Comparison of ENCODE assay signal across 30 cellular contexts in genomic region chr6:6439778-6440177, GRCh38.
"Had no signal": no experiment of that assay in that cellular context is flagged by ENCODE, and none has a peak within 500 bp of the region (broad histone marks: within the 10 kb centered on the region; RNA-seq: fewer than 3 reads in every experiment).

No MANE protein-coding gene starts in this region.

- H3K27ac ChIP-seq: WERI-Rb-1 had no signal

- H3K4me3 ChIP-seq: MG63 had no signal

- H3K27me3 ChIP-seq: MG63 had no signal

- H3K9me3 ChIP-seq: MG63 had no signal

- ATAC-seq: activated CD8-positive, alpha-beta memory T cell treated with anti-CD3 and anti-CD28 coated beads, Interleukin-2, amount 10 ng/mL, durations not matched to agents 7 days and 5 days; activated naive CD8-positive, alpha-beta T cell treated with anti-CD3 and anti-CD28 coated beads, Interleukin-2, amount 50 U/mL, for 24 hours had no signal

- H3K36me3 ChIP-seq: MG63, WERI-Rb-1 had no signal

- DNase-seq: activated CD4-positive, alpha-beta memory T cell treated with anti-CD3 and anti-CD28 coated beads, Interleukin-2, amount 10 ng/mL, durations not matched to agents 7 days and 5 days; activated CD4-positive, alpha-beta T cell treated with anti-CD3 and anti-CD28 coated beads for 1 hour; activated CD4-positive, alpha-beta T cell treated with anti-CD3 and anti-CD28 coated beads for 48 hours; activated CD4-positive, CD25-positive, alpha-beta regulatory T cell; activated CD8-positive, alpha-beta memory T cell treated with anti-CD3 and anti-CD28 coated beads for 24 hours; activated CD8-positive, alpha-beta memory T cell treated with anti-CD3 and anti-CD28 coated beads, Interleukin-2, amount 10 ng/mL, durations not matched to agents 7 days and 5 days; activated CD8-positive, alpha-beta memory T cell treated with anti-CD3 and anti-CD28 coated beads, Interleukin-2, amount 50 U/mL, for 48 hours; activated effector memory CD4-positive, alpha-beta T cell treated with Interleukin-2 at 50 U/mL for 16 hours; activated naive CD4-positive, alpha-beta T cell treated with anti-CD3 and anti-CD28 coated beads, Interleukin-2, amount 10 ng/mL, durations not matched to agents 7 days and 5 days; activated naive CD8-positive, alpha-beta T cell treated with anti-CD3 and anti-CD28 coated beads, Interleukin-2, amount 50 U/mL, for 24 hours; activated T-cell treated with anti-CD3 and anti-CD28 coated beads, Interleukin-2, amount 50 U/mL, for 48 hours; caudate nucleus; MG63; NCI-H1048; NCI-H1105 treated with DMSO at 0.1 percent for 48 hours; NCI-H1436; NCI-H1694; NCI-H1930; NCI-H2081 treated with DMSO at 0.1 percent for 48 hours; NCI-H226; NCI-H446 treated with DMSO at 0.1 percent for 48 hours; NCI-H524; NK-92 treated with Interleukin-12 subunit alpha and Interleukin-12 subunit beta, amount 100 ng/mL, for 24 hours; OCI-M1; Right ventricle myocardium superior; SW 1271; T-helper 1 cell; T-helper 2 cell; T-helper 9 cell; WERI-Rb-1 had no signal
